In the genomic region with DNA sequence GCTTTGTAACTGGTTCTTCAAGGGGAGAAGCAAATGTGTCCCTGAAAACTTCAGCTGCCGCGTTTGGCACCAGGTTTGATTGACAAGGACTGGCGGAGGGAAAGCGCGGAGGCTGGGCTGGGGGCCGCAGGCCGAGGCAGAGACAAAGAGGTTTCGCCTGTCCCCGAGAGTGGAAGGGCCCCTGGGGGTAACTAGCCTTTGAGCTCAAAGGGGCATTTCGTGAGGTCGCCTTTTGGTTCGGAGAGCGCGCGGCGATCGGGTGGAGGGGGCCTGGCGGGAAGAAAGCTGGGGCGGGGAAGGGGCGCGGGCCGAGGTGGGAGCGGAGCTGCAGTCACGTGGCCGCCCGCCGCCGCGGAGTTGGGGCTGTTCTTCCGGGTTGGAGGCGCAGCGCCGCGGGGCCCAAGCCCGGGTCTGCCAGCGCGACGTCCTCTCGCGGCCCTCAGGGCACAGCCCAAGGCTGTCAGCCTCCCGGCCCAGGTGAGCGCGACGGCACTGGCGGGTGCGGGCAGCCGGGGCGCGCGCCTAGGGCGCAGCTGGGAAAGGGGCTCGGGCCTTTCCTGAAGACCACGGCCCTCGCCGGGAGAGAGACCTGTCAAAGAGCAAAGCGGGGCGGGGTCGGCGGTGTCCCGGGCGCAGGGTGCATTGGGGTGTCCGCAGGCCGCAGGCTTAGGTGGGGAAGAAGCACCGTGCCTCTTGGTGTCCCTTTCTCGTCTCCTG, we compare ENCODE assay signal across 8 cellular contexts. TPM values are rescaled to one million over a fixed set of nuclear protein-coding genes. Genes with fewer than 3 reads are reported as not detected.
DNase-seq lines count a peak whose midpoint lies in the region; ATAC-seq, FAIRE-seq and TF ChIP-seq lines count a peak whose summit lies in the region.

Gene NNT, plus strand, starts transcription at position 363 of the 717 bp plus-strand sequence. CDS start 6,016 bp downstream, outside the sequence.

- TF ChIP-seq CTCF in A549 (IDR thresholded peaks at IDR 0.05): no peak

- FAIRE-seq in A549 (lab: Jason Lieb, UNC): no peak

- TF ChIP-seq POLR2A in A549 (IDR thresholded peaks at IDR 0.05; ENCODE audit: low read length): peak; percentile 28; the same call in 1 of the 2 replicates

- no peak for TF ChIP-seq RAD21 in A549 (conservative IDR thresholded peaks at IDR 0.05 in 1 of 2, IDR thresholded peaks at IDR 0.05 in 1 of 2)

- DNase-seq in A549 (ENCODE audit: low read depth in 1 of 2, low spot score in 1 of 2): peak; percentile 40 to 55
- peak; percentile 83 for DNase-seq in NCI-H2171 treated with DMSO at 0.1 percent for 48 hours (lab: John Stamatoyannopoulos, UW)
- peak; percentile 73 for DNase-seq in cerebellum (ENCODE audit: low spot score)
- peak; percentile 72 for DNase-seq in kidney tubule cell (ENCODE audit: low spot score)
- peak; percentile 49 to 73 (median 61) for DNase-seq in stimulated activated CD4-positive, alpha-beta T cell treated with anti-CD3 and anti-CD28 coated beads, Interleukin-1b, Interleukin-23, amount 100 ng/mL, for 24 hours (ENCODE audit: low read depth in 4 of 4, low spot score in 1 of 4)

- POLR2A ChIA-PET in A549 (lab: Yijun Ruan, JAX): interaction anchor here (0.6 to 1.2 kb wide), 2 partner anchors 49 to 119 kb away, joined by 3 to 4 read pairs; partner anchors contain the start of gene TMEM267

- WGBS in A549 (ENCODE audit: missing lambda C conversion rate): 2% methylated on average over 35 of the region's 65 CpGs

- CTCF ChIA-PET in A549 (lab: Yijun Ruan, JAX): interaction anchor here (1.0 to 3.2 kb wide), 4 partner anchors 22 to 58 kb away, joined by 3 to 9 read pairs (median 3); no protein-coding TSS in a partner anchor

- no peak for TF ChIP-seq EP300 in A549 (IDR thresholded peaks at IDR 0.05)

- no peaks in the 10 kb centered on the region for H3K9me3 ChIP-seq in A549

- peak within 1 kb of the TSS; percentile 82 to 95 for H3K27ac ChIP-seq in A549

- peak within 1 kb of the TSS; percentile 70 for H3K4me3 ChIP-seq in A549

- peaks cover 11% of the 10 kb centered on the region for H3K4me1 ChIP-seq in A549

- H3K4me2 ChIP-seq in A549: peak within 1 kb of the TSS; percentile 82

- ATAC-seq in A549 (peak; percentile 87 to 91), GM18520 (IDR thresholded peaks at IDR 0.05; ENCODE audit: unreplicated experiment) (peak; percentile 65), HG03060 (IDR thresholded peaks at IDR 0.05; ENCODE audit: low read depth, unreplicated experiment) (peak; percentile 48)
- ATAC-seq in activated CD4-positive, CD25-positive, alpha-beta regulatory T cell treated with anti-CD3 and anti-CD28 coated beads, Interleukin-2, amount 50 U/mL, for 24 hours: peak; percentile 74 to 78

TF ChIP-seq in A549, 52 proteins besides CTCF, POLR2A, EP300 and RAD21:
- TF ChIP-seq POLR2AphosphoS2 (conservative IDR thresholded peaks at IDR 0.05; ENCODE audit: low read length): no peak
- TF ChIP-seq SMC3 (IDR thresholded peaks at IDR 0.05): no peak
- TF ChIP-seq, protein P1, sequence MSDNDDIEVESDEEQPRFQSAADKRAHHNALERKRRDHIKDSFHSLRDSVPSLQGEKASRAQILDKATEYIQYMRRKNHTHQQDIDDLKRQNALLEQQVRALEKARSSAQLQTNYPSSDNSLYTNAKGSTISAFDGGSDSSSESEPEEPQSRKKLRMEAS (IDR thresholded peaks at IDR 0.05): peak; percentile 77
- TF ChIP-seq FOXS1 (CRISPR knock-in tag; IDR thresholded peaks at IDR 0.05): no peak
- no peak for TF ChIP-seq CHD2 (IDR thresholded peaks at IDR 0.05; ENCODE audit: low read length, partially characterized antibody)
- TF ChIP-seq E2F6 (IDR thresholded peaks at IDR 0.05; ENCODE audit: borderline replicate concordance, low read depth): peak; percentile 86
- TF ChIP-seq ZNF302 (CRISPR knock-in tag; IDR thresholded peaks at IDR 0.05): no peak
- no peak for TF ChIP-seq RFX5 (IDR thresholded peaks at IDR 0.05)
- TF ChIP-seq ZSCAN20 (CRISPR knock-in tag; IDR thresholded peaks at IDR 0.05): no peak
- peak; percentile 55; the same call in 1 of the 2 replicates for TF ChIP-seq PHF8 (IDR thresholded peaks at IDR 0.05; ENCODE audit: borderline replicate concordance, low read depth)
- peak; percentile 70 for TF ChIP-seq USF2 (IDR thresholded peaks at IDR 0.05)
- no peak for TF ChIP-seq NR3C1 (IDR thresholded peaks at IDR 0.05)
- peak; percentile 72; the same call in 1 of the 2 replicates for TF ChIP-seq MYC (IDR thresholded peaks at IDR 0.05; ENCODE audit: borderline replicate concordance, low read length)
- TF ChIP-seq JUNB (IDR thresholded peaks at IDR 0.05): no peak
- no peak for TF ChIP-seq HEYL (CRISPR knock-in tag; IDR thresholded peaks at IDR 0.05)
- TF ChIP-seq MAZ (IDR thresholded peaks at IDR 0.05; ENCODE audit: borderline replicate concordance, low read depth, low read length): no peak
- no peak for TF ChIP-seq HES2 (IDR thresholded peaks at IDR 0.05)
- TF ChIP-seq, protein P2, sequence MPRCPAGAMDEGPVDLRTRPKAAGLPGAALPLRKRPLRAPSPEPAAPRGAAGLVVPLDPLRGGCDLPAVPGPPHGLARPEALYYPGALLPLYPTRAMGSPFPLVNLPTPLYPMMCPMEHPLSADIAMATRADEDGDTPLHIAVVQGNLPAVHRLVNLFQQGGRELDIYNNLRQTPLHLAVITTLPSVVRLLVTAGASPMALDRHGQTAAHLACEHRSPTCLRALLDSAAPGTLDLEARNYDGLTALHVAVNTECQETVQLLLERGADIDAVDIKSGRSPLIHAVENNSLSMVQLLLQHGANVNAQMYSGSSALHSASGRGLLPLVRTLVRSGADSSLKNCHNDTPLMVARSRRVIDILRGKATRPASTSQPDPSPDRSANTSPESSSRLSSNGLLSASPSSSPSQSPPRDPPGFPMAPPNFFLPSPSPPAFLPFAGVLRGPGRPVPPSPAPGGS (IDR thresholded peaks at IDR 0.05): 0 out of 3 replicates have a peak, but pooled peaks have one; percentile 33

RNA-seq across cellular contexts. Expression of gene NNT, which starts in this region (rescaled TPM):
- polyA plus RNA-seq in A549 (2011; rRNA removed): 35.5 and 36.3 TPM in 2 replicates
- polyA plus RNA-seq in A549 (2012; cell fraction: cytosol; rRNA removed): 7.0 and 9.5 TPM in 2 replicates
- polyA plus RNA-seq in A549 (2012; cell fraction: nucleus; rRNA removed): 10.5 and 14.7 TPM in 2 replicates
- 13.5 to 16.5 TPM (median 15.2 TPM) in 3 replicates for polyA plus RNA-seq in A549 (2017; fragmentation: RNase III; extraction: RNeasy Plus Mini Kit Qiagen cat#74134 plus additional on column Dnase treatment)
- polyA minus RNA-seq in A549 (2011; rRNA and poly(A)+ RNA removed): 47.4 and 58.1 TPM in 2 replicates
- total RNA-seq in cerebellum: 122 TPM

Comparison
In these comparisons a context has a peak if more than half of its experiments do, and no peak if none do; other contexts are left out.
1. Peak in every context shown above with its lines: DNase-seq, ATAC-seq, H3K4me3 ChIP-seq and H3K27ac ChIP-seq.